In the genomic region with DNA sequence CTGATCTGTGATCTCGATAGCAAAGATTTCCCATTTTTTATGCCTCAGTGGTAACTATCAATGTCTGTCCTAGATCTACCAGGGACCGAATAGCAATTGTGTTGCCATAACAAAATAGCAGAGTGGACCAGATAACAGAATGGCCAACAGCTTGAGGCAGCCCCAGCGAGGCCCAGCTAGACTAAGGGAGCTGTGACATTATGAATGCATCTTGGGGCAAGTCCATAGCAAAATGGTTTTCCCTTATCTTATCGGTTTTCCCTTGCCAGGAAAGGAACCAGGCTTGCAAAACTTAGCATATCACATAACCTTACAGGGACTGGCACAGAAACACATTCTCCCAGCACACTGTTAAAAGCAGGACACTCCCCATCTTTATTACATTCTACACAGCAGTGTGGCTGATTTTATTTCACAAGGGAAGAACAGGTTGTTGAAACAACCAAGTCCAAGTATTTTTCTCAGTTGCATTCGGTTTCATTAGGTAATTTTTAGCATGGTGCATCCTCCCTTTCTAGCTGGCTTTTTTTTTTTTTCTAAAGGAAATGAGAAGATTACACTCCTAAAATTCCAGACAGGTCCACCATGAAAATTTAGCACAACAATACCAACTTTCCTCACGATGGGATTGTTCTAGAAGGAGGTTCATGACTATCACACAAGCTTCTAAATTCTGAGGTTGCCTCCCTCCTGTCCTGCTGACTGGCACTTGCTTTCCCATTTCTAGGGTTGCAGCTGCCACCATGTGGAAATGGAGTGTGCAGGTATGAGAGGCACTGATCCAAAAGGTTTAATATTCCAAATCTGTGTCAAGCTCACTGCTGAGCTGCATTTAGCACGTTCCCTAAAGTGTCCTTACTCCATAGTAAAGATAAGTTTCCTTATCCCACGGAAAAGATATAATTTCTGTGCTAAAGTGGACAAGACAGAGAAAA, we compare ENCODE assay signal across 10 cellular contexts.
DNase-seq lines count a peak whose midpoint lies in the region; ATAC-seq and TF ChIP-seq lines count a peak whose summit lies in the region.
"Had no signal": no experiment of that assay in that cellular context is flagged by ENCODE, and none has a peak within 500 bp of the region (broad histone marks: within the 10 kb centered on the region; RNA-seq: fewer than 3 reads in every experiment).

No MANE protein-coding gene starts in this region.

- in situ Hi-C loops in GM13976 (cut with MboI; ENCODE audit: low sequenced_read_pairs, unreplicated experiment), result no loop called here

- no peaks in the 10 kb centered on the region for H3K27me3 ChIP-seq in upper lobe of right lung
- no peaks in the 10 kb centered on the region for H3K27me3 ChIP-seq in lower lobe of right lung (ENCODE audit: low read depth)
- H3K27me3 ChIP-seq: pancreas had no signal

- intact Hi-C loops in upper lobe of right lung (cut with DNase I) (no loop called here), lower lobe of right lung (cut with DNase I) (no loop called here)

- DNase-seq in A172 (ENCODE audit: low spot score) (peak; percentile 67), GM13976 (ENCODE audit: low spot score) (no peak), LHCN-M2 (ENCODE audit: low read depth) (peak; percentile 61), epithelial cell of esophagus (ENCODE audit: low read depth) (peak; percentile 10), upper lobe of right lung (no peak), lower lobe of right lung (no peak)
- no peak for DNase-seq in stimulated activated naive CD4-positive, alpha-beta T cell (lab: John Stamatoyannopoulos, UW)
- DNase-seq: activated CD4-positive, CD25-positive, alpha-beta regulatory T cell; pancreas had no signal

- H3K36me3 ChIP-seq in upper lobe of right lung, result no peaks in the 10 kb centered on the region
- no peaks in the 10 kb centered on the region for H3K36me3 ChIP-seq in lower lobe of right lung
- H3K36me3 ChIP-seq: pancreas had no signal

- no peak overlapping the region for H3K4me3 ChIP-seq in epithelial cell of esophagus (ENCODE audit: low read length)
- H3K4me3 ChIP-seq in upper lobe of right lung, result no peak overlapping the region
- H3K4me3 ChIP-seq in lower lobe of right lung, result no peak overlapping the region
- H3K4me3 ChIP-seq: pancreas had no signal

- no peak for ATAC-seq in upper lobe of right lung
- ATAC-seq in lower lobe of right lung, result no peak
- ATAC-seq in HG03175 (IDR thresholded peaks at IDR 0.05; ENCODE audit: unreplicated experiment), result no peak

- H3K9me3 ChIP-seq in upper lobe of right lung (no peaks in the 10 kb centered on the region), lower lobe of right lung (no peaks in the 10 kb centered on the region)
- H3K9me3 ChIP-seq: pancreas had no signal

- TF ChIP-seq CTCF in GM13976 (IDR thresholded peaks at IDR 0.05; ENCODE audit: borderline replicate concordance, control extremely low read depth, extremely low read depth, insufficient read depth, missing control alignments), result peak; percentile 27
- TF ChIP-seq CTCF in epithelial cell of esophagus (IDR thresholded peaks at IDR 0.05; ENCODE audit: insufficient read depth, low read depth, low read length, missing control alignments), result peak; percentile 20
- TF ChIP-seq CTCF in upper lobe of right lung (IDR thresholded peaks at IDR 0.05), result no peak
- TF ChIP-seq CTCF in lower lobe of right lung (IDR thresholded peaks at IDR 0.05), result no peak

- H3K27ac ChIP-seq in upper lobe of right lung, result no peak overlapping the region
- no peak overlapping the region for H3K27ac ChIP-seq in lower lobe of right lung
- H3K27ac ChIP-seq: pancreas had no signal

- no peaks in the 10 kb centered on the region for H3K4me1 ChIP-seq in upper lobe of right lung
- no peaks in the 10 kb centered on the region for H3K4me1 ChIP-seq in lower lobe of right lung
- H3K4me1 ChIP-seq: pancreas had no signal

Comparison
In these comparisons a context has a peak if more than half of its experiments do, and no peak if none do; other contexts are left out.
1. DNase-seq: peak in A172 (single experiment), LHCN-M2 (single experiment) and epithelial cell of esophagus (single experiment); none in GM13976 (single experiment), upper lobe of right lung (single experiment), stimulated activated naive CD4-positive, alpha-beta T cell (0 of 6) and lower lobe of right lung (single experiment).
2. CTCF ChIP-seq: peak in GM13976 (single experiment) and epithelial cell of esophagus (single experiment); none in upper lobe of right lung (single experiment) and lower lobe of right lung (single experiment).